In genomic region chr17:9324864-9325263, GRCh38 we compare ENCODE assay signal across 20 cellular contexts.
DNase-seq lines count a peak whose midpoint lies in the region; ATAC-seq and TF ChIP-seq lines count a peak whose summit lies in the region.
"Had no signal": no experiment of that assay in that cellular context is flagged by ENCODE, and none has a peak within 500 bp of the region (broad histone marks: within the 10 kb centered on the region; RNA-seq: fewer than 3 reads in every experiment).

No MANE protein-coding gene starts in this region.

- H3K4me1 Mint-ChIP-seq in MCF 10A (ENCODE audit: insufficient read depth, unreplicated experiment), result no peaks in the 10 kb centered on the region

- CTCF ChIA-PET in MCF 10A (lab: Yijun Ruan, JAX), result interaction anchor here (0.6 to 1.4 kb wide), 6 partner anchors 12 to 415 kb away, joined by 3 to 8 read pairs (median 3); no protein-coding TSS in a partner anchor

- POLR2A ChIA-PET in MCF 10A (lab: Yijun Ruan, JAX), result no interaction called here

- no peaks in the 10 kb centered on the region for H3K36me3 ChIP-seq in breast epithelium
- no peaks in the 10 kb centered on the region for H3K36me3 ChIP-seq in prostate gland
- H3K36me3 ChIP-seq: SJCRH30, WERI-Rb-1 had no signal

- no peak for TF ChIP-seq POLR2A in breast epithelium (IDR thresholded peaks at IDR 0.05)
- TF ChIP-seq POLR2A in prostate gland (IDR thresholded peaks at IDR 0.05), result no peak

- H3K27ac Mint-ChIP-seq in MCF 10A (ENCODE audit: low read depth, unreplicated experiment), result no peak overlapping the region

- no peaks in the 10 kb centered on the region for H3K36me3 Mint-ChIP-seq in MCF 10A (ENCODE audit: insufficient read depth, unreplicated experiment)

- H3K9me3 Mint-ChIP-seq in MCF 10A (ENCODE audit: unreplicated experiment), result no peaks in the 10 kb centered on the region

- DNase-seq in MCF 10A (ENCODE audit: unreplicated experiment), result peak; percentile 33
- DNase-seq in breast epithelium (ENCODE audit: low spot score in 2 of 2), result no peak
- peak; percentile 16 to 18 for DNase-seq in cardiac fibroblast (ENCODE audit: low read depth in 2 of 2)
- peak; percentile 67 for DNase-seq in iris pigment epithelial cell (ENCODE audit: low read depth)
- DNase-seq in activated CD4-positive, alpha-beta T cell treated with anti-CD3 and anti-CD28 coated beads for 1 hour, result no peak
- no peak for DNase-seq in NCI-H748 treated with DMSO at 0.1 percent for 48 hours (lab: John Stamatoyannopoulos, UW)
- DNase-seq in prostate gland (ENCODE audit: low spot score), result no peak
- DNase-seq: ACHN; activated CD4-positive, alpha-beta T cell treated with anti-CD3 and anti-CD28 coated beads, Interleukin-2, amount 50 U/mL, for 48 hours; amniotic stem cell; DMS 273 treated with DMSO at 0.1 percent for 48 hours; foreskin melanocyte; GF-D8; left colon; NCI-H187; right cardiac atrium; SJCRH30; testis; WERI-Rb-1 had no signal

- H3K27me3 ChIP-seq in breast epithelium (no peaks in the 10 kb centered on the region), prostate gland (replicated peaks; ENCODE audit: insufficient read depth) (no peaks in the 10 kb centered on the region)
- H3K27me3 ChIP-seq: SJCRH30, testis had no signal

- intact Hi-C loops in MCF 10A (cut with micrococcal nuclease) (no loop called here), breast epithelium (cut with DNase I; ENCODE audit: low total_unique reads) (no loop called here), prostate gland (cut with DNase I) (no loop called here)

- H3K4me3 ChIP-seq in breast epithelium, result no peak overlapping the region
- H3K4me3 ChIP-seq in cardiac fibroblast (replicated peaks in 1 of 2; ENCODE audit: low read depth in 2 of 2, low read length in 2 of 2), result no peak overlapping the region
- no peak overlapping the region for H3K4me3 ChIP-seq in prostate gland
- H3K4me3 ChIP-seq: SJCRH30, testis had no signal

- no peaks in the 10 kb centered on the region for H3K27me3 Mint-ChIP-seq in MCF 10A (ENCODE audit: insufficient read depth, unreplicated experiment)

- WGBS in prostate gland, result 94% methylated on average over 4 of the region's 4 CpGs

- no peaks in the 10 kb centered on the region for H3K4me1 ChIP-seq in breast epithelium
- H3K4me1 ChIP-seq in prostate gland (replicated peaks), result no peaks in the 10 kb centered on the region
- H3K4me1 ChIP-seq: SJCRH30, testis had no signal

- no peak overlapping the region for H3K4me3 Mint-ChIP-seq in MCF 10A (ENCODE audit: unreplicated experiment)

- BruUV-seq in MCF 10A (replicated peaks; lab: Mats Ljungman, UMichigan), result no TSS peak

- TF ChIP-seq CTCF in MCF 10A (IDR thresholded peaks at IDR 0.05; ENCODE audit: unreplicated experiment) (no peak), breast epithelium (IDR thresholded peaks at IDR 0.05) (no peak), cardiac fibroblast (IDR thresholded peaks at IDR 0.05; ENCODE audit: low read depth, low read length) (no peak), prostate gland (IDR thresholded peaks at IDR 0.05) (no peak)

- no peak for ATAC-seq in GM18909 (IDR thresholded peaks at IDR 0.05; ENCODE audit: poor library complexity, unreplicated experiment)
- ATAC-seq: left colon, right cardiac atrium had no signal

- H3K9me3 ChIP-seq in breast epithelium (no peaks in the 10 kb centered on the region), prostate gland (no peaks in the 10 kb centered on the region)
- H3K9me3 ChIP-seq: SJCRH30, testis had no signal

- H3K27ac ChIP-seq in breast epithelium (no peak overlapping the region), prostate gland (no peak overlapping the region)
- H3K27ac ChIP-seq: SJCRH30, testis, WERI-Rb-1 had no signal

Comparison
In these comparisons a context has a peak if more than half of its experiments do, and no peak if none do; other contexts are left out.
1. DNase-seq: peak in MCF 10A (single experiment), cardiac fibroblast (2 of 2) and iris pigment epithelial cell (single experiment); none in breast epithelium (0 of 2), activated CD4-positive, alpha-beta T cell treated with anti-CD3 and anti-CD28 coated beads for 1 hour (single experiment), NCI-H748 treated with DMSO at 0.1 percent for 48 hours (single experiment) and prostate gland (single experiment).